ENCODE assay signal across 23 cellular contexts in genomic region chr10:119259345-119259744, GRCh38.
"Had no signal": no experiment of that assay in that cellular context is flagged by ENCODE, and none has a peak within 500 bp of the region (broad histone marks: within the 10 kb centered on the region; RNA-seq: fewer than 3 reads in every experiment).

No MANE protein-coding gene starts in this region.

- DNase-seq: activated CD4-positive, alpha-beta T cell treated with anti-CD3 and anti-CD28 coated beads, Interleukin-2, amount 10 ng/mL, durations not matched to agents 7 days and 5 days; activated CD4-positive, CD25-positive, alpha-beta regulatory T cell; activated CD8-positive, alpha-beta memory T cell treated with anti-CD3 and anti-CD28 coated beads, Interleukin-2, amount 50 U/mL, for 4 hours; activated CD8-positive, alpha-beta T cell treated with anti-CD3 and anti-CD28 coated beads for 36 hours; activated effector memory CD4-positive, alpha-beta T cell treated with Interleukin-2 at 50 U/mL for 16 hours; activated naive CD4-positive, alpha-beta T cell; activated naive CD8-positive, alpha-beta T cell treated with anti-CD3 and anti-CD28 coated beads for 36 hours; adrenal gland; anterior cingulate cortex; MV-4-11; NCI-H1092 treated with DMSO at 0.1 percent for 48 hours; NCI-H1417 treated with DMSO at 0.1 percent for 48 hours; NCI-H1694; NCI-H2029; NCI-H345; NCI-H510A; NCI-H526 treated with DMSO at 0.1 percent for 48 hours; NCI-H82; SIG-M5; T-cell; T-helper 2 cell; T1000 had no signal

- H3K4me3 Mint-ChIP-seq: activated CD4-positive, alpha-beta T cell treated with anti-CD3 and anti-CD28 coated beads, Interleukin-2, amount 10 ng/mL, durations not matched to agents 7 days and 5 days; activated CD8-positive, alpha-beta T cell treated with anti-CD3 and anti-CD28 coated beads for 36 hours; activated naive CD8-positive, alpha-beta T cell treated with anti-CD3 and anti-CD28 coated beads for 36 hours; T-cell had no signal

- H3K27ac Mint-ChIP-seq: activated CD4-positive, alpha-beta T cell treated with anti-CD3 and anti-CD28 coated beads, Interleukin-2, amount 10 ng/mL, durations not matched to agents 7 days and 5 days; activated CD8-positive, alpha-beta T cell treated with anti-CD3 and anti-CD28 coated beads for 36 hours; activated naive CD8-positive, alpha-beta T cell treated with anti-CD3 and anti-CD28 coated beads for 36 hours; T-cell had no signal

- H3K27me3 ChIP-seq: adrenal gland had no signal

- H3K4me2 ChIP-seq: KMS-11 had no signal

- H3K9ac ChIP-seq: KMS-11 had no signal

- H3K27me3 Mint-ChIP-seq: activated CD4-positive, alpha-beta T cell treated with anti-CD3 and anti-CD28 coated beads, Interleukin-2, amount 10 ng/mL, durations not matched to agents 7 days and 5 days; activated CD8-positive, alpha-beta T cell treated with anti-CD3 and anti-CD28 coated beads for 36 hours; activated naive CD8-positive, alpha-beta T cell treated with anti-CD3 and anti-CD28 coated beads for 36 hours; T-cell had no signal

- H3K4me3 ChIP-seq: adrenal gland had no signal

- H3K9me3 Mint-ChIP-seq: activated CD4-positive, alpha-beta T cell treated with anti-CD3 and anti-CD28 coated beads, Interleukin-2, amount 10 ng/mL, durations not matched to agents 7 days and 5 days; activated CD8-positive, alpha-beta T cell treated with anti-CD3 and anti-CD28 coated beads for 36 hours; activated naive CD8-positive, alpha-beta T cell treated with anti-CD3 and anti-CD28 coated beads for 36 hours had no signal

- H3K9me3 ChIP-seq: adrenal gland had no signal

- H3K27ac ChIP-seq: adrenal gland, KMS-11 had no signal

- H3K36me3 ChIP-seq: adrenal gland had no signal

- ATAC-seq: activated CD8-positive, alpha-beta T cell treated with anti-CD3 and anti-CD28 coated beads for 36 hours; T-cell had no signal
